9 cellular contexts compared by ENCODE assay signal in the genomic region with DNA sequence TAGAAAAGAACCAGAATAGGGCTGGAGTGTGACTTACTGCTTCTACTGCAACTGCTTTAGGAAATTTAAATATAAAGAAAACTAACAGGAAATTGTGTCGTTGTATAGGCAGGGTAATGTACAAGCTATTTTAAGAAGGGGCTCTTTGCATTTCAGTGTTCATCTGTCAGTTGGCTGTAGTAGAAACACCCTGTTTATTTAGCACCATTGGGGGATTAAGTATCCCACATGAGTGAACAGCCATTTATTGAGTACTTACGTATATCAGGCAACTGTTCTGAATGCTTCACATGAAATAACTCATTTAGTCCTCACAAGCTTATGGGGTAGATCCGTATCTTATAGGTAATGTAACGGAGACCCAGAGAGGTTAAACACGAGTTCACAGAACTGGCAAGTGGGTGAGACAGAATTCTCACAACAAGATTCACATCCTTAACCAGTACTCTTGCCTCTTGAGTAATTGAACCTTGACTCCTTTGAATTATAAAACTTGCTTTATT. TPM values are rescaled to one million over a fixed set of nuclear protein-coding genes. Genes with fewer than 3 reads are reported as not detected.
A peak's percentile ranks its signal among the peaks of the same experiment; 100 is the strongest.
DNase-seq lines count a peak whose midpoint lies in the region; ATAC-seq and TF ChIP-seq lines count a peak whose summit lies in the region.
"Had no signal": no experiment of that assay in that cellular context is flagged by ENCODE, and none has a peak within 500 bp of the region (broad histone marks: within the 10 kb centered on the region; RNA-seq: fewer than 3 reads in every experiment).

No MANE protein-coding gene starts in this region.

- no peak for TF ChIP-seq CTCF in A673 (conservative IDR thresholded peaks at IDR 0.05; ENCODE audit: low read depth, low read length)

- ATAC-seq in GM19351 (IDR thresholded peaks at IDR 0.05; ENCODE audit: unreplicated experiment) (peak; percentile 45), HG03097 (IDR thresholded peaks at IDR 0.05; ENCODE audit: low FRiP score, unreplicated experiment) (peak; percentile 74)
- peak; percentile 76 for ATAC-seq in activated naive CD8-positive, alpha-beta T cell treated with anti-CD3 and anti-CD28 coated beads, Interleukin-2, amount 50 U/mL, for 24 hours

- H3K27me3 ChIP-seq in CD8-positive, alpha-beta memory T cell (ENCODE audit: insufficient read depth, low read length, poor library complexity, severe bottlenecking): no peaks in the 10 kb centered on the region
- no peaks in the 10 kb centered on the region for H3K27me3 ChIP-seq in A673 (replicated peaks; ENCODE audit: insufficient read depth, low read depth, low read length, poor library complexity)
- H3K27me3 ChIP-seq: right lobe of liver had no signal

- H3K9me3 ChIP-seq in CD8-positive, alpha-beta memory T cell (ENCODE audit: low read length): no peaks in the 10 kb centered on the region
- H3K9me3 ChIP-seq in A673 (ENCODE audit: low read depth, low read length, poor library complexity, severe bottlenecking): no peaks in the 10 kb centered on the region
- H3K9me3 ChIP-seq: right lobe of liver had no signal

- BruUV-seq in A673 (replicated peaks; lab: Mats Ljungman, UMichigan): no TSS peak

- H3K36me3 Mint-ChIP-seq in CD8-positive, alpha-beta memory T cell: peaks cover 0 to 2% (median 0%) of the 10 kb centered on the region in 3 donors
- H3K36me3 Mint-ChIP-seq in activated naive CD8-positive, alpha-beta T cell treated with anti-CD3 and anti-CD28 coated beads, Interleukin-2, amount 50 U/mL, for 24 hours (ENCODE audit: low read depth): peaks cover 2% of the 10 kb centered on the region

- peaks cover 68% of the 10 kb centered on the region for H3K4me1 ChIP-seq in CD8-positive, alpha-beta memory T cell (ENCODE audit: insufficient read depth, low read length)
- no peaks in the 10 kb centered on the region for H3K4me1 ChIP-seq in A673 (ENCODE audit: insufficient read depth, low read length, poor library complexity, severe bottlenecking)
- H3K4me1 ChIP-seq: right lobe of liver had no signal

- POLR2A ChIA-PET in CD8-positive, alpha-beta memory T cell (lab: Charles Lee): interaction anchor here (0.5 to 4.6 kb wide), 5 partner anchors 11 to 48 kb away, joined by 9 to 96 read pairs (median 12); partner anchors contain the start of gene STIM2
- POLR2A ChIA-PET in A673 (lab: Charles Lee; ENCODE audit: low non-redundant PET): interaction anchor here (0.6 kb wide), 1 partner anchor 18 kb away, joined by 3 read pairs; no protein-coding TSS in a partner anchor

- intact Hi-C loops in A673 (cut with micrococcal nuclease; ENCODE audit: unreplicated experiment): no loop called here

- H3K4me1 Mint-ChIP-seq in CD8-positive, alpha-beta memory T cell: peaks cover 72 to 98% (median 94%) of the 10 kb centered on the region in 3 donors
- H3K4me1 Mint-ChIP-seq in activated naive CD8-positive, alpha-beta T cell treated with anti-CD3 and anti-CD28 coated beads, Interleukin-2, amount 50 U/mL, for 24 hours: peaks cover 84% of the 10 kb centered on the region

- no peaks in the 10 kb centered on the region for H3K27me3 Mint-ChIP-seq in CD8-positive, alpha-beta memory T cell
- H3K27me3 Mint-ChIP-seq in activated naive CD8-positive, alpha-beta T cell treated with anti-CD3 and anti-CD28 coated beads, Interleukin-2, amount 50 U/mL, for 24 hours: no peaks in the 10 kb centered on the region

- no peaks in the 10 kb centered on the region for H3K36me3 ChIP-seq in CD8-positive, alpha-beta memory T cell (ENCODE audit: insufficient read depth, low read length)
- no peaks in the 10 kb centered on the region for H3K36me3 ChIP-seq in A673 (ENCODE audit: insufficient read depth, low read length, poor library complexity, severe bottlenecking)
- H3K36me3 ChIP-seq: right lobe of liver had no signal

- CTCF ChIA-PET in CD8-positive, alpha-beta memory T cell (lab: Charles Lee): interaction anchor here (4.1 to 4.6 kb wide), 2 partner anchors 10 to 25 kb away, joined by 20 to 51 read pairs; partner anchors contain the start of gene STIM2
- CTCF ChIA-PET in A673 (lab: Charles Lee): no interaction called here

- peak in 2 of 5 donors; percentile 53 to 65 for DNase-seq in CD8-positive, alpha-beta memory T cell
- no peak for DNase-seq in activated naive CD8-positive, alpha-beta T cell treated with anti-CD3 and anti-CD28 coated beads, Interleukin-2, amount 50 U/mL, for 24 hours
- DNase-seq in A673 (ENCODE audit: low spot score) (no peak), NCI-H1930 (lab: John Stamatoyannopoulos, UW) (no peak), middle frontal gyrus (ENCODE audit: extremely low spot score, low spot score) (no peak), NCI-H1694 treated with DMSO at 0.1 percent for 48 hours (lab: John Stamatoyannopoulos, UW) (no peak)
- DNase-seq: right lobe of liver had no signal

- H3K4me3 Mint-ChIP-seq in CD8-positive, alpha-beta memory T cell: peak overlapping the region; percentile 51 to 77 (median 76)
- H3K4me3 Mint-ChIP-seq in activated naive CD8-positive, alpha-beta T cell treated with anti-CD3 and anti-CD28 coated beads, Interleukin-2, amount 50 U/mL, for 24 hours: peak overlapping the region; percentile 70

- H3K4me3 ChIP-seq in CD8-positive, alpha-beta memory T cell (ENCODE audit: low read length): peak overlapping the region; percentile 48
- no peak overlapping the region for H3K4me3 ChIP-seq in A673 (ENCODE audit: low read depth, low read length, poor library complexity, severe bottlenecking)
- H3K4me3 ChIP-seq: right lobe of liver had no signal

- H3K27ac ChIP-seq in CD8-positive, alpha-beta memory T cell (ENCODE audit: low read depth, low read length): peak overlapping the region; percentile 67
- H3K27ac ChIP-seq in A673 (ENCODE audit: low read depth, low read length, poor library complexity, severe bottlenecking): no peak overlapping the region
- H3K27ac ChIP-seq: right lobe of liver had no signal

- no peaks in the 10 kb centered on the region for H3K9me3 Mint-ChIP-seq in CD8-positive, alpha-beta memory T cell
- H3K9me3 Mint-ChIP-seq in activated naive CD8-positive, alpha-beta T cell treated with anti-CD3 and anti-CD28 coated beads, Interleukin-2, amount 50 U/mL, for 24 hours: no peaks in the 10 kb centered on the region

- peak overlapping the region; percentile 93 to 100 (median 96) for H3K27ac Mint-ChIP-seq in CD8-positive, alpha-beta memory T cell
- peak overlapping the region; percentile 89 for H3K27ac Mint-ChIP-seq in activated naive CD8-positive, alpha-beta T cell treated with anti-CD3 and anti-CD28 coated beads, Interleukin-2, amount 50 U/mL, for 24 hours

RNA-seq across cellular contexts. Expression of gene STIM2, which starts 23.9 kb away (rescaled TPM):
- 10 to 100 TPM; 47.8 to 51.0 TPM for total RNA-seq in CD8-positive, alpha-beta memory T cell
- 41.4 TPM for polyA plus RNA-seq in CD8-positive, alpha-beta memory T cell
- 56.1 and 59.0 TPM in 2 replicates for total RNA-seq in A673 (2021)
